In the genomic region with DNA sequence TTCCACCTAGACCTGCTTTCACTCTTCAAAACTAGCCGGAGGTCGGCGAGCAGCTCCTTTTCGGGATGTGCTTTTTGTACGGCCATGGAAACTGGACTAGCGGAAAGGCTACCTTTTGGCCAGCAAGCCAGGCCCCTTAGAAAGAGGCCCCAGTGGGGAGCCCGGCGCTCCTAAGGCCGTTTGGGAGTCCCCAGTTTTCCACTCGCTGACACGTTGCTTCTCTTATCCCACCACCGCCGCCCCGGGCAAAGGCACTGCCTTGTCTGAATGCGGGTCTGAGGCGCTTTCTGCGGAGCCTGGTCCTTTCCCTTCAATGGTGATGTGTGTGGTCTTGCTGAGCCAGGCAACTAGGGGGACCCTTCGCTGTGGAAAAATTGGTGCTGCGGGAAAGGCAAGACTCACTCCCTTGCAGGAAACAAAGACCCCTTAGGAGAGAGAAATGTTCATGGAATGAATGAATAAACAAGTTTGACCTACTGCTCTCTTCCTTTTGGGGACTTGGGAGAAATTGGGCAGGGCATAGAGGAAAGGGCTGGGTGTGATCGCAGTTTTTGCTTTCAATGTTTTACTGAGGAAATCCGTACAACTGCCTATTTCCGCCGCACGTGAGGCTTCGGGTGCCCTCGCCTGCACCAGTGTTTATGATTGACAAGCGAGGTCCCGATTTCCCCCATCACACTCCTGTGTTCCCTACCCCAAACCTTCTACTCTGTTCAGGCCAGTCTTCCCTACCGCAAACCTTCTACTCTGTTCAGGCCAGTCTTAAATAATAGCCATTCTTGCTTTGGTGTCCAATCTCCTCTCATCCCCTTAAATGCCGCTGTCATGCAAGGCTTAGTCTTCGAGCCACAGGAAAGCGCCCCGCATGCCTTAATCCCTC, we compare ENCODE assay signal across 8 cellular contexts. TPM values are rescaled to one million over a fixed set of nuclear protein-coding genes. Genes with fewer than 3 reads are reported as not detected.
A peak's percentile ranks its signal among the peaks of the same experiment; 100 is the strongest.
DNase-seq lines count a peak whose midpoint lies in the region; ATAC-seq and TF ChIP-seq lines count a peak whose summit lies in the region.

No MANE protein-coding gene starts in this region.

- peaks cover 21% of the 10 kb centered on the region for H3K4me1 ChIP-seq in GM23248 (ENCODE audit: insufficient read depth)
- peaks cover 14 to 25% of the 10 kb centered on the region in 2 donors for H3K4me1 ChIP-seq in adrenal gland (replicated peaks in 1 of 2)

- peak in 1 of 2 donors; percentile 53 for TF ChIP-seq POLR2A in adrenal gland (IDR thresholded peaks at IDR 0.05)

- in situ Hi-C loops in GM23248 (cut with MboI), result loop anchor here (25.0 kb wide), 1 partner anchor 564 kb away; no protein-coding TSS in a partner anchor

- H3K9me3 ChIP-seq in GM23248 (ENCODE audit: low read depth), result no peaks in the 10 kb centered on the region
- no peaks in the 10 kb centered on the region for H3K9me3 ChIP-seq in adrenal gland (replicated peaks in 1 of 3)

- intact Hi-C loops in adrenal gland (cut with DNase I), result loop anchor here in 1 of 2 donors (5.0 to 10.0 kb wide), 3 partner anchors 111 to 289 kb away; no protein-coding TSS in a partner anchor
- intact Hi-C loops in left ventricle myocardium superior (cut with micrococcal nuclease), result no loop called here
- intact Hi-C loops in posterior vena cava (cut with DNase I), result loop anchor here (5.0 to 10.0 kb wide), 4 partner anchors 106 to 291 kb away; a partner anchor contains a TSS

- WGBS in GM23248 (ENCODE audit: low coverage in 1 of 2, low lambda C conversion rate in 2 of 2, missing lambda C conversion rate in 2 of 2), 2 experiments, result 38 to 46% methylated on average over 28 to 33 of the region's 33 CpGs
- 26 to 38% (median 28%) methylated on average over 25 to 33 of the region's 33 CpGs for WGBS in adrenal gland, 4 donors

- peaks cover 82% of the 10 kb centered on the region for H3K79me2 ChIP-seq in GM23248 (ENCODE audit: insufficient read depth)

- peaks cover 49% of the 10 kb centered on the region for H3F3A ChIP-seq in GM23248 (ENCODE audit: insufficient read depth)

- TF ChIP-seq CTCF in adrenal gland (IDR thresholded peaks at IDR 0.05), result peak in 1 of 6 experiments; percentile 14

- ATAC-seq in left ventricle myocardium superior (peak; percentile 7), GM18907 (IDR thresholded peaks at IDR 0.05; ENCODE audit: unreplicated experiment) (no peak)

- peak overlapping the region; percentile 96 for H3K27ac ChIP-seq in GM23248
- H3K27ac ChIP-seq in adrenal gland, result peak overlapping the region; percentile 86 to 99 (median 98)

- H3K4me2 ChIP-seq in GM23248 (ENCODE audit: unreplicated experiment), result peak overlapping the region; percentile 83

- H2AFZ ChIP-seq in GM23248, result peak overlapping the region; percentile 79

- no peaks in the 10 kb centered on the region for H3K9me2 ChIP-seq in GM23248 (ENCODE audit: insufficient read depth)

- DNase-seq in AG08395 (ENCODE audit: low spot score), result peak; percentile 28
- peak; percentile 80 for DNase-seq in GM23248
- DNase-seq in RPMI8226, result peak; percentile 59
- peak; percentile 35 to 76 (median 60) for DNase-seq in adrenal gland
- peak; percentile 67 for DNase-seq in left ventricle myocardium superior
- DNase-seq in posterior vena cava (ENCODE audit: low spot score), result peak; percentile 83
- DNase-seq in NCI-H1105 (lab: John Stamatoyannopoulos, UW), result no peak

- H3K4me3 ChIP-seq in GM23248, result peak overlapping the region; percentile 99
- peak overlapping the region in 3 of 4 donors; percentile 86 to 88 (median 86) for H3K4me3 ChIP-seq in adrenal gland

- peak overlapping the region; percentile 98 for H3K9ac ChIP-seq in GM23248

- H4K20me1 ChIP-seq in GM23248 (ENCODE audit: insufficient read depth), result peaks cover 25% of the 10 kb centered on the region; the same call in 1 of the 2 replicates

- H3K36me3 ChIP-seq in GM23248 (ENCODE audit: low read depth), result peaks cover 26% of the 10 kb centered on the region
- peaks cover 0 to 26% of the 10 kb centered on the region in 2 donors for H3K36me3 ChIP-seq in adrenal gland (replicated peaks in 1 of 2)

- H3K27me3 ChIP-seq in GM23248 (replicated peaks; ENCODE audit: insufficient read depth), result no peaks in the 10 kb centered on the region
- H3K27me3 ChIP-seq in adrenal gland, result no peaks in the 10 kb centered on the region

RNA-seq across cellular contexts. Expression of a gene that starts 1.0 kb away (rescaled TPM):
- 1,383 and 1,539 TPM in 2 replicates for total RNA-seq in GM23248 (2014; rRNA removed; shearing (Covaris generic))
- polyA plus RNA-seq in GM23248 (2016; fragmentation: Nextera tagmentation; extraction: Ambion mirVana), result 649 and 683 TPM in 2 replicates
- 100 to 1,000 TPM; 128 to 948 (median 375) TPM for total RNA-seq in adrenal gland
- 100 to 1,000 TPM in 2 of 3 donors, 10 to 100 TPM in 1; 94.6 to 119 (median 108) TPM for polyA plus RNA-seq in adrenal gland
- 165 TPM for total RNA-seq in left ventricle myocardium superior
- 100 to 1,000 TPM; 255 to 324 TPM for total RNA-seq in posterior vena cava
